In genomic region chr3:161372321-161373260, GRCh38 we compare ENCODE assay signal across 8 cellular contexts. TPM values are rescaled to one million over a fixed set of nuclear protein-coding genes. Genes with fewer than 3 reads are reported as not detected.
DNase-seq lines count a peak whose midpoint lies in the region; ATAC-seq, FAIRE-seq and TF ChIP-seq lines count a peak whose summit lies in the region.

No MANE protein-coding gene starts in this region.

- H3K36me3 Mint-ChIP-seq in CD8-positive, alpha-beta memory T cell, result peaks cover 0 to 9% (median 0%) of the 10 kb centered on the region in 3 donors

- peak; percentile 44 for FAIRE-seq in keratinocyte (lab: Jason Lieb, UNC)
- no peak for FAIRE-seq in small intestine (lab: Jason Lieb, UNC)

- H3K79me2 ChIP-seq in keratinocyte (ENCODE audit: control insufficient read depth, insufficient read depth, low read length), result no peaks in the 10 kb centered on the region

- TF ChIP-seq CTCF in keratinocyte (optimal IDR thresholded peaks at IDR 0.05 in 1 of 3, IDR thresholded peaks at IDR 0.05 in 1 of 3, conservative IDR thresholded peaks at IDR 0.05 in 1 of 3; ENCODE audit: extremely low read depth in 1 of 3, insufficient read depth in 2 of 3, low read length in 3 of 3), result no peak

- H3K9me3 ChIP-seq in CD8-positive, alpha-beta memory T cell (ENCODE audit: low read length), result no peaks in the 10 kb centered on the region
- H3K9me3 ChIP-seq in SJSA1 (replicated peaks) (no peaks in the 10 kb centered on the region), keratinocyte (ENCODE audit: control insufficient read depth, low read depth, low read length) (no peaks in the 10 kb centered on the region), small intestine (ENCODE audit: control insufficient read depth, low read depth) (no peaks in the 10 kb centered on the region)

- peaks cover 17% of the 10 kb centered on the region for H3K27me3 ChIP-seq in CD8-positive, alpha-beta memory T cell (ENCODE audit: insufficient read depth, low read length, poor library complexity, severe bottlenecking)
- H3K27me3 ChIP-seq in SJSA1 (replicated peaks) (peaks cover 47% of the 10 kb centered on the region), keratinocyte (ENCODE audit: control insufficient read depth, extremely low read depth, insufficient read depth, low read length) (peaks cover 3% of the 10 kb centered on the region), small intestine (ENCODE audit: control insufficient read depth in 2 of 2, insufficient read depth in 2 of 2, low read length in 2 of 2) (peaks cover 3 to 20% of the 10 kb centered on the region in 2 donors)

- H3K4me2 ChIP-seq in keratinocyte (ENCODE audit: control insufficient read depth, extremely low read depth, insufficient read depth, low read depth, low read length), result peak overlapping the region; percentile 62

- peaks cover 16% of the 10 kb centered on the region for H3K4me1 ChIP-seq in CD8-positive, alpha-beta memory T cell (ENCODE audit: insufficient read depth, low read length)
- peaks cover 18% of the 10 kb centered on the region for H3K4me1 ChIP-seq in SJSA1 (replicated peaks)
- peaks cover 12% of the 10 kb centered on the region for H3K4me1 ChIP-seq in keratinocyte (ENCODE audit: control insufficient read depth, extremely low read depth, insufficient read depth, low read length)
- H3K4me1 ChIP-seq in small intestine (ENCODE audit: control insufficient read depth in 2 of 2, insufficient read depth in 1 of 2, low read depth in 1 of 2, low read length in 1 of 2), result peaks cover 0 to 5% of the 10 kb centered on the region in 2 donors

- DNase-seq in CD8-positive, alpha-beta memory T cell, result peak in 2 of 5 donors; percentile 22 to 45
- DNase-seq in SJSA1 (ENCODE audit: low read depth in 1 of 2, low spot score in 2 of 2) (peak; percentile 17 to 31), keratinocyte (ENCODE audit: low read depth, low spot score) (no peak), small intestine (peak; percentile 3), posterior vena cava (ENCODE audit: low spot score) (no peak)
- peak; percentile 15 for DNase-seq in central memory CD4-positive, alpha-beta T cell

- intact Hi-C loops in posterior vena cava (cut with DNase I), result no loop called here

- H3K9me1 ChIP-seq in keratinocyte (ENCODE audit: control insufficient read depth, extremely low read depth, insufficient read depth, low read length), result no peaks in the 10 kb centered on the region

- no peaks in the 10 kb centered on the region for H3K9me3 Mint-ChIP-seq in CD8-positive, alpha-beta memory T cell

- peak overlapping the region; percentile 54 for H3K4me3 ChIP-seq in CD8-positive, alpha-beta memory T cell (ENCODE audit: low read length)
- H3K4me3 ChIP-seq in SJSA1, result peak overlapping the region; percentile 34
- peak overlapping the region; percentile 21 to 75 (median 50) for H3K4me3 ChIP-seq in keratinocyte (ENCODE audit: control insufficient read depth in 2 of 3, extremely low read depth in 1 of 3, insufficient read depth in 2 of 3, low read depth in 1 of 3, low read length in 3 of 3)
- peak overlapping the region in 1 of 2 donors; percentile 37 for H3K4me3 ChIP-seq in small intestine (ENCODE audit: low read depth in 1 of 2, low read length in 2 of 2)

- H3K27ac Mint-ChIP-seq in CD8-positive, alpha-beta memory T cell, result peak overlapping the region in 6 of 8 donors; percentile 45 to 90 (median 68)

- H4K20me1 ChIP-seq in keratinocyte (ENCODE audit: control insufficient read depth, extremely low read depth, insufficient read depth, low read length), result no peaks in the 10 kb centered on the region

- H3K4me3 Mint-ChIP-seq in CD8-positive, alpha-beta memory T cell, result peak overlapping the region; percentile 83 to 94 (median 89)

- H2AFZ ChIP-seq in keratinocyte (ENCODE audit: control insufficient read depth, low read length), result peak overlapping the region; percentile 55

- peaks cover 15 to 34% of the 10 kb centered on the region in 2 donors for H3K27me3 Mint-ChIP-seq in CD8-positive, alpha-beta memory T cell

- POLR2A ChIA-PET in CD8-positive, alpha-beta memory T cell (lab: Charles Lee), result no interaction called here

- no peak overlapping the region for H3K27ac ChIP-seq in CD8-positive, alpha-beta memory T cell (ENCODE audit: low read depth, low read length)
- H3K27ac ChIP-seq in SJSA1, result no peak overlapping the region
- no peak overlapping the region for H3K27ac ChIP-seq in keratinocyte (ENCODE audit: control insufficient read depth, insufficient read depth, low read length)
- H3K27ac ChIP-seq in small intestine (ENCODE audit: low read depth in 1 of 2, low read length in 1 of 2), result no peak overlapping the region

- CTCF ChIA-PET in CD8-positive, alpha-beta memory T cell (lab: Charles Lee), result interaction anchor here (0.7 to 2.2 kb wide), 5 partner anchors 11 to 65 kb away, joined by 3 to 7 read pairs (median 4); no protein-coding TSS in a partner anchor

- dilution Hi-C loops in keratinocyte (cut with MboI; ENCODE audit: extremely low pct_ligation_motif_present, low sequenced_read_pairs), result no loop called here

- no peaks in the 10 kb centered on the region for H3K36me3 ChIP-seq in CD8-positive, alpha-beta memory T cell (ENCODE audit: insufficient read depth, low read length)
- H3K36me3 ChIP-seq in SJSA1 (no peaks in the 10 kb centered on the region), keratinocyte (ENCODE audit: control insufficient read depth in 2 of 2, extremely low read depth in 1 of 2, insufficient read depth in 2 of 2, low read length in 2 of 2) (no peaks in the 10 kb centered on the region), small intestine (ENCODE audit: control insufficient read depth in 2 of 2, insufficient read depth in 2 of 2, low read length in 2 of 2) (no peaks in the 10 kb centered on the region)

- ATAC-seq in GM19397 (IDR thresholded peaks at IDR 0.05; ENCODE audit: unreplicated experiment), result peak; percentile 48
- peak; percentile 27 for ATAC-seq in HG03565 (IDR thresholded peaks at IDR 0.05; ENCODE audit: unreplicated experiment)

- no peak overlapping the region for H3K9ac ChIP-seq in keratinocyte (ENCODE audit: control insufficient read depth, extremely low read depth, insufficient read depth, low read length)

- 4 to 5% (median 4%) methylated on average over 55 of the region's 55 CpGs for WGBS in small intestine, 3 donors

- peaks cover 19 to 31% (median 24%) of the 10 kb centered on the region in 3 donors for H3K4me1 Mint-ChIP-seq in CD8-positive, alpha-beta memory T cell

RNA-seq across cellular contexts. Expression of gene SPTSSB, which starts 1.3 kb away (rescaled TPM):
- not detected for total RNA-seq in CD8-positive, alpha-beta memory T cell
- polyA plus RNA-seq in CD8-positive, alpha-beta memory T cell, result 9.5 TPM
- not detected in 2 replicates for total RNA-seq in SJSA1 (2014; rRNA removed; shearing (Covaris generic))
- polyA plus RNA-seq in keratinocyte, result 0.25 to 2.6 TPM (median 2.3 TPM) in 3 replicates
- polyA plus RNA-seq in keratinocyte (2011; ENCODE audit: low read depth), result 3.5 TPM
- 0.38 and 0.67 TPM in 2 replicates for polyA plus RNA-seq in keratinocyte (2011; cell fraction: cytosol; rRNA removed)
- 0.39 and 14.0 TPM in 2 replicates for polyA plus RNA-seq in keratinocyte (2011; cell fraction: nucleus; rRNA removed)
- 0.58 and 16.0 TPM in 2 replicates for polyA plus RNA-seq in keratinocyte (2012; ENCODE audit: low replicate concordance)
- polyA minus RNA-seq in keratinocyte, result 0.36 to 1.3 TPM in 2 of 3 replicates, not detected in the other
- not detected for polyA minus RNA-seq in keratinocyte (2011; cell fraction: cytosol; rRNA and poly(A)+ RNA removed)
- 0.78 and 0.84 TPM in 2 replicates for polyA minus RNA-seq in keratinocyte (2011; cell fraction: nucleus; rRNA and poly(A)+ RNA removed)
- under 1 TPM in 1 of 3 donors, not detected in 2; 0.19 TPM for polyA plus RNA-seq in small intestine
- total RNA-seq in posterior vena cava, result not detected

Comparison
In these comparisons a context has a peak if more than half of its experiments do, and no peak if none do; other contexts are left out.
1. DNase-seq: peak in SJSA1 (2 of 2), central memory CD4-positive, alpha-beta T cell (single experiment) and small intestine (single experiment); none in keratinocyte (single experiment) and posterior vena cava (single experiment).